ENCODE assay signal across 8 cellular contexts in genomic region chr9:15416880-15417279, GRCh38. TPM values are rescaled to one million over a fixed set of nuclear protein-coding genes. Genes with fewer than 3 reads are reported as not detected.
DNase-seq lines count a peak whose midpoint lies in the region; ATAC-seq, FAIRE-seq and TF ChIP-seq lines count a peak whose summit lies in the region.

No MANE protein-coding gene starts in this region.

- CTCF ChIA-PET in Calu3 (lab: Charles Lee), result interaction anchor here (1.1 kb wide), 1 partner anchor 205 kb away, joined by 3 read pairs; no protein-coding TSS in a partner anchor
- CTCF ChIA-PET in HepG2 (lab: Yijun Ruan, JAX; ENCODE audit: low intra/inter-chr PET ratio, low total read pairs), result interaction anchor here (2.5 kb wide), 1 partner anchor 206 kb away, joined by 17 read pairs; no protein-coding TSS in a partner anchor

- FAIRE-seq in HepG2 (lab: Jason Lieb, UNC) (peak; percentile 53), H54 (lab: Jason Lieb, UNC) (no peak)

- 19% methylated on average over 2 of the region's 2 CpGs for whole genome bisulfite sequencing in HepG2 (ENCODE audit: low lambda C conversion rate)
- WGBS in thyroid gland, 2 donors, result 58 to 64% methylated on average over 2 of the region's 2 CpGs

- H3K9me3 ChIP-seq in OCI-LY3 (ENCODE audit: insufficient read depth, low read length) (no peaks in the 10 kb centered on the region), HepG2 (ENCODE audit: low read length) (no peaks in the 10 kb centered on the region), thyroid gland (no peaks in the 10 kb centered on the region)

- TF ChIP-seq RAD21 in HepG2 (CRISPR knock-in tag; IDR thresholded peaks at IDR 0.05), result peak; percentile 48; the same call in 1 of the 2 replicates

- TF ChIP-seq CTCF in Calu3 (IDR thresholded peaks at IDR 0.05; ENCODE audit: unreplicated experiment) (peak; percentile 18), OCI-LY3 (IDR thresholded peaks at IDR 0.05; ENCODE audit: low read depth, low read length) (peak; percentile 56), astrocyte of the cerebellum (IDR thresholded peaks at IDR 0.05; ENCODE audit: low read depth, low read length, missing control alignments) (peak; percentile 39), HepG2 (CRISPR knock-in tag; IDR thresholded peaks at IDR 0.05) (peak; percentile 78), thyroid gland (IDR thresholded peaks at IDR 0.05) (peak in 4 of 6 experiments; percentile 18 to 53 (median 40))

- H3K27ac ChIP-seq in OCI-LY3 (ENCODE audit: low read length), result no peak overlapping the region
- H3K27ac ChIP-seq in HepG2 (ENCODE audit: extremely low read length, insufficient read depth, low read length), result no peak overlapping the region
- H3K27ac ChIP-seq in thyroid gland, result no peak overlapping the region

- no peaks in the 10 kb centered on the region for H3K27me3 ChIP-seq in OCI-LY3 (ENCODE audit: low read depth, low read length)
- no peaks in the 10 kb centered on the region for H3K27me3 ChIP-seq in HepG2 (ENCODE audit: control insufficient read depth in 1 of 2, insufficient read depth in 2 of 2, low read length in 2 of 2)
- no peaks in the 10 kb centered on the region for H3K27me3 ChIP-seq in thyroid gland

- no peak overlapping the region for H2AFZ ChIP-seq in OCI-LY3 (ENCODE audit: low read depth, low read length)
- H2AFZ ChIP-seq in HepG2 (ENCODE audit: low read length), result no peak overlapping the region

- no peaks in the 10 kb centered on the region for H4K20me1 ChIP-seq in OCI-LY3 (ENCODE audit: insufficient read depth, low read length)
- no peaks in the 10 kb centered on the region for H4K20me1 ChIP-seq in HepG2 (ENCODE audit: insufficient read depth, low read length)

- H3K27me3 Mint-ChIP-seq in Calu3 (ENCODE audit: unreplicated experiment), result no peaks in the 10 kb centered on the region

- no peaks in the 10 kb centered on the region for H3K9me3 Mint-ChIP-seq in Calu3 (ENCODE audit: low read depth, unreplicated experiment)

- H3K9ac ChIP-seq in OCI-LY3 (ENCODE audit: low read length) (no peak overlapping the region), HepG2 (ENCODE audit: insufficient read depth, low read depth, low read length) (no peak overlapping the region)

- no peak overlapping the region for H3K27ac Mint-ChIP-seq in Calu3 (ENCODE audit: unreplicated experiment)

- POLR2A ChIA-PET in HepG2 (lab: Yijun Ruan, JAX), result no interaction called here

- DNase-seq in Calu3 (peak; percentile 59), astrocyte of the cerebellum (ENCODE audit: low read depth) (peak; percentile 31), HepG2 (ENCODE audit: low spot score) (peak; percentile 56), thyroid gland (peak; percentile 48 to 51), H54 (ENCODE audit: insufficient read length, low spot score) (no peak)

- H3K4me1 ChIP-seq in OCI-LY3 (ENCODE audit: low read length), result peaks cover 5% of the 10 kb centered on the region; the same call in 1 of the 2 replicates
- peaks cover 22% of the 10 kb centered on the region for H3K4me1 ChIP-seq in HepG2 (ENCODE audit: insufficient read depth, low read length)
- H3K4me1 ChIP-seq in thyroid gland, result peaks cover 0 to under 1% of the 10 kb centered on the region in 2 donors

- peak; percentile 73 for ATAC-seq in GM19351 (IDR thresholded peaks at IDR 0.05; ENCODE audit: unreplicated experiment)
- peak; percentile 80 for ATAC-seq in HepG2
- ATAC-seq in HG02970 (IDR thresholded peaks at IDR 0.05; ENCODE audit: low FRiP score, unreplicated experiment), result no peak

- TF ChIP-seq EP300 in HepG2 (IDR thresholded peaks at IDR 0.05; ENCODE audit: low read depth in 2 of 2, low read length in 2 of 2) (no peak), HepG2 (CRISPR knock-in tag; IDR thresholded peaks at IDR 0.05; ENCODE audit: borderline replicate concordance) (no peak)

- H3K36me3 ChIP-seq in OCI-LY3 (replicated peaks; ENCODE audit: low read depth, low read length) (no peaks in the 10 kb centered on the region), HepG2 (replicated peaks in 1 of 2; ENCODE audit: control insufficient read depth in 1 of 2, insufficient read depth in 2 of 2, low read length in 2 of 2) (no peaks in the 10 kb centered on the region), thyroid gland (no peaks in the 10 kb centered on the region)

- H3K79me2 ChIP-seq in OCI-LY3 (ENCODE audit: low read length), result no peaks in the 10 kb centered on the region
- H3K79me2 ChIP-seq in HepG2 (ENCODE audit: insufficient read depth, low read length), result no peaks in the 10 kb centered on the region

- in situ Hi-C loops in astrocyte of the cerebellum (cut with HindIII; ENCODE audit: low sequenced_read_pairs) (no loop called here), HepG2 (cut with HindIII; ENCODE audit: extremely low pct_ligation_motif_present, low pct_unique_long_range_greater_than_20kb) (loop anchor here (25.0 kb wide), 1 partner anchor 130 kb away; no protein-coding TSS in a partner anchor)

- intact Hi-C loops in Calu3 (cut with micrococcal nuclease; ENCODE audit: unreplicated experiment) (loop anchor here (2.0 to 5.0 kb wide), 3 partner anchors 110 to 190 kb away; partner anchors contain the start of gene TTC39B), HepG2 (cut with micrococcal nuclease; ENCODE audit: unreplicated experiment) (loop anchor here (1.0 to 2.0 kb wide), 2 partner anchors 140 to 206 kb away; no protein-coding TSS in a partner anchor), thyroid gland (cut with DNase I) (no loop called here)

- H3K4me2 ChIP-seq in OCI-LY3 (ENCODE audit: low read length) (no peak overlapping the region), HepG2 (ENCODE audit: low read depth, low read length) (peak overlapping the region; percentile 59)

- H3K4me3 Mint-ChIP-seq in Calu3 (ENCODE audit: low read depth, unreplicated experiment), result no peak overlapping the region

- no peak for TF ChIP-seq POLR2A in HepG2 (IDR thresholded peaks at IDR 0.05; ENCODE audit: insufficient read depth in 1 of 2, low read depth in 2 of 2, low read length in 2 of 2)
- TF ChIP-seq POLR2A in thyroid gland (IDR thresholded peaks at IDR 0.05), result no peak
- TF ChIP-seq POLR2A in H54 (IDR thresholded peaks at IDR 0.05; ENCODE audit: low read depth, low read length), result no peak

- H3K4me3 ChIP-seq in OCI-LY3 (ENCODE audit: low read length), result no peak overlapping the region
- H3K4me3 ChIP-seq in astrocyte of the cerebellum (ENCODE audit: low read depth, low read length), result no peak overlapping the region
- no peak overlapping the region for H3K4me3 ChIP-seq in HepG2 (replicated peaks in 1 of 3; ENCODE audit: insufficient read depth in 1 of 3, low read depth in 2 of 3, low read length in 3 of 3)
- no peak overlapping the region for H3K4me3 ChIP-seq in thyroid gland (replicated peaks in 1 of 3)

- H3K36me3 Mint-ChIP-seq in Calu3 (ENCODE audit: insufficient read depth, unreplicated experiment), result no peaks in the 10 kb centered on the region

- peaks cover 9% of the 10 kb centered on the region for H3K4me1 Mint-ChIP-seq in Calu3 (ENCODE audit: low read depth, unreplicated experiment)

- BruUV-seq in Calu3 (replicated peaks; lab: Mats Ljungman, UMichigan) (no TSS peak), HepG2 (replicated peaks; lab: Mats Ljungman, UMichigan) (no TSS peak)

TF ChIP-seq in HepG2, 621 proteins besides CTCF, POLR2A, EP300 and RAD21 (continues in another document):
- TF ChIP-seq PHF21A (CRISPR knock-in tag; IDR thresholded peaks at IDR 0.05), result 0 out of 2 replicates have a peak, but pooled peaks have one; percentile 19
- TF ChIP-seq HDAC2 (CRISPR knock-in tag; IDR thresholded peaks at IDR 0.05), result peak; percentile 26; the same call in 1 of the 2 replicates
- TF ChIP-seq E2F2 (CRISPR knock-in tag; IDR thresholded peaks at IDR 0.05; ENCODE audit: borderline replicate concordance), result no peak

RNA-seq across cellular contexts. Expression of gene SNAPC3, which starts 5.8 kb away (rescaled TPM):
- total RNA-seq in Calu3 (2022) (17.1 and 18.3 TPM in 2 replicates), HepG2 (2016; rRNA removed; fragmentation: Illumina TruSeq; extraction: Trizol) (25.5 and 25.6 TPM in 2 replicates), thyroid gland (10 to 100 TPM; 32.4 to 51.3 (median 34.2) TPM)
- 3.6 and 4.5 TPM in 2 replicates for total RNA-seq in HepG2 (2016; cell fraction: cytosol; rRNA removed; fragmentation: Illumina TruSeq; extraction: Trizol; ENCODE audit: low read depth)
- total RNA-seq in HepG2 (2016; cell fraction: insoluble cytoplasmic fraction; rRNA removed; fragmentation: Illumina TruSeq; extraction: Trizol), result 24.0 and 25.0 TPM in 2 replicates
- 8.1 and 9.1 TPM in 2 replicates for total RNA-seq in HepG2 (2016; cell fraction: membrane; rRNA removed; fragmentation: Illumina TruSeq; extraction: Trizol)
- 39.1 TPM in 2 replicates for total RNA-seq in HepG2 (2016; cell fraction: nucleus; rRNA removed; fragmentation: Illumina TruSeq; extraction: Trizol)
- 20.8 and 26.0 TPM in 2 replicates for polyA plus RNA-seq in HepG2 (2011; rRNA removed)
- 11.3 and 14.4 TPM in 2 replicates for polyA plus RNA-seq in HepG2 (2011; cell fraction: cytosol; rRNA removed)
- 28.8 and 32.5 TPM in 2 replicates for polyA plus RNA-seq in HepG2 (2011; cell fraction: nucleus; rRNA removed)
- 17.5 and 20.8 TPM in 2 replicates for polyA plus RNA-seq in HepG2 (2012)
- polyA plus RNA-seq in HepG2 (2016; cell fraction: cytosol; fragmentation: Illumina TruSeq; extraction: Trizol; ENCODE audit: low read depth), result 2.1 and 2.3 TPM in 2 replicates
- 25.8 and 27.1 TPM in 2 replicates for polyA plus RNA-seq in HepG2 (2016; cell fraction: insoluble cytoplasmic fraction; fragmentation: Illumina TruSeq; extraction: Trizol; ENCODE audit: low read depth)
- polyA plus RNA-seq in HepG2 (2016; cell fraction: membrane; fragmentation: Illumina TruSeq; extraction: Trizol; ENCODE audit: low read depth), result 4.4 and 4.9 TPM in 2 replicates
- 32.4 and 33.8 TPM in 2 replicates for polyA plus RNA-seq in HepG2 (2016; cell fraction: nucleus; fragmentation: Illumina TruSeq; extraction: Trizol; ENCODE audit: insufficient read depth, low read depth)
- polyA minus RNA-seq in HepG2 (2011; rRNA and poly(A)+ RNA removed; ENCODE audit: low replicate concordance), result 8.8 and 12.1 TPM in 2 replicates
- polyA minus RNA-seq in HepG2 (2011; cell fraction: cytosol; rRNA and poly(A)+ RNA removed), result 14.5 and 18.6 TPM in 2 replicates
- polyA minus RNA-seq in HepG2 (2011; cell fraction: nucleus; rRNA and poly(A)+ RNA removed), result 72.5 and 83.2 TPM in 2 replicates

Comparison
In these comparisons a context has a peak if more than half of its experiments do, and no peak if none do; other contexts are left out.
1. CTCF ChIP-seq: peak in every context shown above with its lines; median percentile 78 in HepG2; 56 in OCI-LY3; 40 in thyroid gland; 39 in astrocyte of the cerebellum; 18 in Calu3.